In the genomic region with DNA sequence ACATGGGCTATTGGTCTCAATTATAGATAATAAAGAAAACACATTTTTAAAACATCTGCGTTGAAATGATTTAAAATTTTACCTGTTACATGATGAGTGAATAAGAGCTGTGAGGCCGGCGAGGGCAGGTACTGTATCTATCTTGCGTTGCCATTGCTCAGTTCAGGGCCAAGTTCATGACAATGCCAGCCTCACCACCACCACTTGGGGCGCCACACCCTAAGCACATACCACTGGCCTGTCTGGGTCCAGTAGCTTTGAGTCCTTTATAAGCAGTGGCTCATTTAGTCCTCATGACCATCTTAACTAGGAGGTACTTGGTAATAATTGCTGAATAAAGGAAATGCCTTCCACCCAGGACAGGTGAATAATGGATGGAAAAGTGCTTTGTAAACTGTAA, we compare ENCODE assay signal across 9 cellular contexts. TPM values are rescaled to one million over a fixed set of nuclear protein-coding genes. Genes with fewer than 3 reads are reported as not detected.
DNase-seq lines count a peak whose midpoint lies in the region; ATAC-seq and TF ChIP-seq lines count a peak whose summit lies in the region.
"Had no signal": no experiment of that assay in that cellular context is flagged by ENCODE, and none has a peak within 500 bp of the region (broad histone marks: within the 10 kb centered on the region; RNA-seq: fewer than 3 reads in every experiment).

No MANE protein-coding gene starts in this region.

- DNase-seq in CD4-positive, alpha-beta T cell = peak in 3 of 10 experiments; percentile 15 to 22 (median 16)
- DNase-seq in GM23248 = peak; percentile 48
- no peak for DNase-seq in RWPE1 (ENCODE audit: low spot score)
- peak in 2 of 3 experiments; percentile 21 to 28 for DNase-seq in effector memory CD8-positive, alpha-beta T cell
- DNase-seq in AG08395 (ENCODE audit: low spot score) = no peak
- DNase-seq in kidney glomerular epithelial cell (lab: John Stamatoyannopoulos, UW) = no peak
- no peak for DNase-seq in lower leg skin (ENCODE audit: low spot score in 2 of 2)

- H3K9ac ChIP-seq in GM23248 (no peak overlapping the region), parathyroid adenoma (no peak overlapping the region)

- no peak overlapping the region for H3K27ac ChIP-seq in CD4-positive, alpha-beta T cell (ENCODE audit: low read depth, low read length)
- H3K27ac ChIP-seq in GM23248 (no peak overlapping the region), RWPE1 (peak overlapping the region; percentile 26; the same call in 1 of the 2 replicates), parathyroid adenoma (no peak overlapping the region)

- H3K36me3 ChIP-seq in GM23248 (ENCODE audit: low read depth) (no peaks in the 10 kb centered on the region), parathyroid adenoma (ENCODE audit: control insufficient read depth, insufficient read depth, low read length) (no peaks in the 10 kb centered on the region)

- H3K27ac Mint-ChIP-seq in CD4-positive, alpha-beta T cell = no peak overlapping the region
- H3K27ac Mint-ChIP-seq in effector memory CD8-positive, alpha-beta T cell = no peak overlapping the region

- ATAC-seq in CD4-positive, alpha-beta T cell (ENCODE audit: poor library complexity) = no peak
- peak; percentile 55 for ATAC-seq in effector memory CD8-positive, alpha-beta T cell (replicated peaks)

- H3K4me1 Mint-ChIP-seq in CD4-positive, alpha-beta T cell (ENCODE audit: low read depth) = peaks cover 30% of the 10 kb centered on the region
- H3K4me1 Mint-ChIP-seq in effector memory CD8-positive, alpha-beta T cell (ENCODE audit: low read depth in 2 of 2) = peaks cover 19 to 23% of the 10 kb centered on the region in 2 donors

- in situ Hi-C loops in GM23248 (cut with MboI) = loop anchor here (10.0 kb wide), 1 partner anchor 283 kb away; no protein-coding TSS in a partner anchor

- H3K4me2 ChIP-seq in GM23248 (ENCODE audit: unreplicated experiment) (no peak overlapping the region), parathyroid adenoma (ENCODE audit: low read length) (no peak overlapping the region)

- H3K9me2 ChIP-seq in GM23248 (ENCODE audit: insufficient read depth) = no peaks in the 10 kb centered on the region

- H3K79me2 ChIP-seq in GM23248 (ENCODE audit: insufficient read depth) (no peaks in the 10 kb centered on the region), parathyroid adenoma (no peaks in the 10 kb centered on the region)

- no peaks in the 10 kb centered on the region for H3K36me3 Mint-ChIP-seq in CD4-positive, alpha-beta T cell (ENCODE audit: low read depth)
- no peaks in the 10 kb centered on the region for H3K36me3 Mint-ChIP-seq in effector memory CD8-positive, alpha-beta T cell (ENCODE audit: insufficient read depth)
- H3K36me3 Mint-ChIP-seq: IgD-negative memory B cell had no signal

- H3K27me3 Mint-ChIP-seq in CD4-positive, alpha-beta T cell = no peaks in the 10 kb centered on the region
- peaks cover 0 to 1% of the 10 kb centered on the region in 2 donors for H3K27me3 Mint-ChIP-seq in effector memory CD8-positive, alpha-beta T cell

- no peaks in the 10 kb centered on the region for H3K9me3 Mint-ChIP-seq in CD4-positive, alpha-beta T cell
- H3K9me3 Mint-ChIP-seq in effector memory CD8-positive, alpha-beta T cell = peaks cover 0 to 2% of the 10 kb centered on the region in 2 donors

- no peak for TF ChIP-seq POLR2A in lower leg skin (IDR thresholded peaks at IDR 0.05)

- no peak overlapping the region for H3K4me3 Mint-ChIP-seq in CD4-positive, alpha-beta T cell
- H3K4me3 Mint-ChIP-seq in effector memory CD8-positive, alpha-beta T cell = no peak overlapping the region
- H3K4me3 Mint-ChIP-seq: IgD-negative memory B cell had no signal

- H3K4me1 ChIP-seq in GM23248 (ENCODE audit: insufficient read depth) = peaks cover 23% of the 10 kb centered on the region
- H3K4me1 ChIP-seq in parathyroid adenoma = no peaks in the 10 kb centered on the region

- H2AFZ ChIP-seq in GM23248 (no peak overlapping the region), parathyroid adenoma (no peak overlapping the region)

- TF ChIP-seq CTCF in CD4-positive, alpha-beta T cell (IDR thresholded peaks at IDR 0.05) = peak; percentile 13
- peak; percentile 56 for TF ChIP-seq CTCF in RWPE1 (conservative IDR thresholded peaks at IDR 0.05; ENCODE audit: low read depth)
- peak; percentile 12 for TF ChIP-seq CTCF in parathyroid adenoma (IDR thresholded peaks at IDR 0.05)
- peak in 1 of 3 donors; percentile 27 for TF ChIP-seq CTCF in lower leg skin (IDR thresholded peaks at IDR 0.05)

- POLR2A ChIA-PET in CD4-positive, alpha-beta T cell (lab: Charles Lee) = no interaction called here
- POLR2A ChIA-PET in RWPE1 (lab: Yijun Ruan, JAX; ENCODE audit: low non-redundant PET) = no interaction called here

- CTCF ChIA-PET in CD4-positive, alpha-beta T cell (lab: Charles Lee) = interaction anchor here (1.1 kb wide), 1 partner anchor 16 kb away, joined by 7 read pairs; the partner anchor contains the start of gene APOL6
- CTCF ChIA-PET in RWPE1 (lab: Yijun Ruan, JAX) = interaction anchor here (0.5 to 1.0 kb wide), 3 partner anchors 155 to 492 kb away, joined by 3 to 4 read pairs (median 3); no protein-coding TSS in a partner anchor

- no peaks in the 10 kb centered on the region for H3K9me3 ChIP-seq in CD4-positive, alpha-beta T cell (ENCODE audit: control insufficient read depth, low read length)
- H3K9me3 ChIP-seq in GM23248 (ENCODE audit: low read depth) = no peaks in the 10 kb centered on the region
- no peaks in the 10 kb centered on the region for H3K9me3 ChIP-seq in parathyroid adenoma (ENCODE audit: control insufficient read depth, low read length)

- H3K27me3 ChIP-seq in CD4-positive, alpha-beta T cell (ENCODE audit: control insufficient read depth, insufficient read depth, low read length) = no peaks in the 10 kb centered on the region
- H3K27me3 ChIP-seq in GM23248 (replicated peaks; ENCODE audit: insufficient read depth) (no peaks in the 10 kb centered on the region), parathyroid adenoma (ENCODE audit: control insufficient read depth, insufficient read depth, low read length) (no peaks in the 10 kb centered on the region)

- intact Hi-C loops in CD4-positive, alpha-beta T cell (cut with DNase I, micrococcal nuclease) = no loop called here
- intact Hi-C loops in lower leg skin (cut with DNase I; ENCODE audit: low total_unique reads) = no loop called here

- peaks cover 28% of the 10 kb centered on the region for H3F3A ChIP-seq in GM23248 (ENCODE audit: insufficient read depth)

- H3K4me3 ChIP-seq in GM23248 (no peak overlapping the region), parathyroid adenoma (ENCODE audit: low read depth, low read length) (no peak overlapping the region), lower leg skin (ENCODE audit: low read depth, poor library complexity, severe bottlenecking) (no peak overlapping the region)

- H4K20me1 ChIP-seq in GM23248 (ENCODE audit: insufficient read depth) = no peaks in the 10 kb centered on the region

- WGBS in GM23248 (ENCODE audit: low coverage in 1 of 2, low lambda C conversion rate in 2 of 2, missing lambda C conversion rate in 2 of 2), 2 experiments = 91 to 94% methylated on average over 5 of the region's 5 CpGs
- 69 to 81% methylated on average over 5 of the region's 5 CpGs for WGBS in lower leg skin, 2 donors

RNA-seq across cellular contexts. Expression of gene MB, which starts 14.5 kb away (rescaled TPM):
- not detected for total RNA-seq in CD4-positive, alpha-beta T cell
- total RNA-seq in GM23248 (2014; rRNA removed; shearing (Covaris generic)) = not detected in 2 replicates
- 0.47 TPM in 1 of 2 replicates, not detected in the other for polyA plus RNA-seq in GM23248 (2016; fragmentation: Nextera tagmentation; extraction: Ambion mirVana)
- total RNA-seq in lower leg skin = 10 to 100 TPM in 2 of 4 donors, 1 to 10 TPM in 2; 2.2 to 23.4 (median 9.6) TPM
- polyA plus RNA-seq: IgD-negative memory B cell had no signal

RNA-seq across cellular contexts. Expression of gene APOL6, which starts 16.6 kb away (rescaled TPM):
- 10 to 100 TPM; 39.3 TPM for total RNA-seq in CD4-positive, alpha-beta T cell
- total RNA-seq in GM23248 (2014; rRNA removed; shearing (Covaris generic)) = 20.4 and 20.8 TPM in 2 replicates
- polyA plus RNA-seq in GM23248 (2016; fragmentation: Nextera tagmentation; extraction: Ambion mirVana) = 7.1 and 8.0 TPM in 2 replicates
- total RNA-seq in lower leg skin = 1 to 10 TPM; 3.0 to 3.9 (median 3.8) TPM

Comparison
In these comparisons a context has a peak if more than half of its experiments do, and no peak if none do; other contexts are left out.
1. DNase-seq: peak in GM23248 (single experiment) and effector memory CD8-positive, alpha-beta T cell (2 of 3); none in RWPE1 (single experiment), AG08395 (single experiment), kidney glomerular epithelial cell (single experiment) and lower leg skin (0 of 2).